9 cellular contexts compared by ENCODE assay signal in the genomic region with DNA sequence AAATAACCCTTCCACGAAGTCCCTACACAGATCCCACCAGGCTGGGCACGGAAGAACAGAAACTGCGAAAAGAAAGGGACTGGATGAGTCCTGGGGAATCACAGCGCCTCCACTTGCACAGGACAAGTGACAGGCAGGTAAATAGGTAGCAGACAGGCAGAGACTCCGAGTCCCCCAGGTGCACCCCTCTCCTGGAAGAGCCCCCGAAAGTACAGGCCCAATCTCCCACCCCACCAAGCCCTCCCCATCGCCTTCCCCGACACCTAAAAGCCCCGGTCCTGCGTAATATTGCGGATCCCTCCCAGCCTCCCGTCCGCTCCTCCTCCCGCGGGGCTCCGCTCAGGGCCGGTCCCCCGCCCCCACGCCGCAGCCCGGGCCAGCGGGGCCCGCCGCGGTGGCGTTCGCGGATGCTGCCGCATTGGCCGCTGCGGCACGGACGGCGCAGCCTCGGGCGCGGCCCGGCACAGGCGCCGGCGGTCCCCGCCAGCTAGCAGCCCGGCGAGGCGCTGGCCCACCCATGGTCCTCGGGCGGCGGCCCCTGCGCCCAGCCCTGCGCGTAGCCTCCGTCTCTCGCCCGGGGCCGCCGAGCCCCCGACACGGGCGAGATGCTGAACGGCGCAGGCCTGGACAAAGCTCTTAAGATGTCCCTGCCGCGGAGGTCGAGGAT. TPM values are rescaled to one million over a fixed set of nuclear protein-coding genes. Genes with fewer than 3 reads are reported as not detected.
A peak's percentile ranks its signal among the peaks of the same experiment; 100 is the strongest.
DNase-seq lines count a peak whose midpoint lies in the region; ATAC-seq and TF ChIP-seq lines count a peak whose summit lies in the region.
"Had no signal": no experiment of that assay in that cellular context is flagged by ENCODE, and none has a peak within 500 bp of the region (broad histone marks: within the 10 kb centered on the region; RNA-seq: fewer than 3 reads in every experiment).

A gene (plus strand): TSS at position 367 of the 667 bp plus-strand sequence. CDS start 239 bp downstream, at position 606.

- dilution Hi-C loops in mammary epithelial cell (cut with HindIII; ENCODE audit: low sequenced_read_pairs), result no loop called here

- H3K36me3 Mint-ChIP-seq in naive B cell, result no peaks in the 10 kb centered on the region

- H3K9ac ChIP-seq in HUES48 (ENCODE audit: low read depth, low read length), result no peak within 1 kb of the TSS
- H3K9ac ChIP-seq in mammary epithelial cell (ENCODE audit: insufficient read depth, low read length), result no peak within 1 kb of the TSS

- TF ChIP-seq CTCF in AG04449 (IDR thresholded peaks at IDR 0.05; ENCODE audit: insufficient read depth, low read length, missing control alignments) (no peak), mammary epithelial cell (conservative IDR thresholded peaks at IDR 0.05 in 1 of 2, IDR thresholded peaks at IDR 0.05 in 1 of 2; ENCODE audit: extremely low read depth in 1 of 2, insufficient read depth in 1 of 2, low read depth in 1 of 2, low read length in 2 of 2) (peak in 1 of 2 donors; percentile 8)

- H3K9me3 ChIP-seq in HUES48 (ENCODE audit: control insufficient read depth, insufficient read depth, low read length) (no peaks in the 10 kb centered on the region), mammary epithelial cell (replicated peaks; ENCODE audit: insufficient read depth, low read length) (no peaks in the 10 kb centered on the region)

- in situ Hi-C loops in mammary epithelial cell (cut with MboI; ENCODE audit: low sequenced_read_pairs in 2 of 2), result loop anchor here in 1 of 2 donors (10.0 kb wide), 1 partner anchor 137 kb away; no protein-coding TSS in a partner anchor

- H3K4me2 ChIP-seq in mammary epithelial cell (ENCODE audit: insufficient read depth, low read depth, low read length), result peak within 1 kb of the TSS; percentile 92

- no peaks in the 10 kb centered on the region for H4K20me1 ChIP-seq in mammary epithelial cell (ENCODE audit: insufficient read depth, low read length)

- no TSS peak for BruUV-seq in mammary epithelial cell (replicated peaks; lab: Mats Ljungman, UMichigan)

- H3K27me3 ChIP-seq in HUES48 (ENCODE audit: control insufficient read depth, insufficient read depth, low read length) (peaks cover 58% of the 10 kb centered on the region), mammary epithelial cell (ENCODE audit: insufficient read depth, low read length) (peaks cover 36% of the 10 kb centered on the region)

- intact Hi-C loops in mammary epithelial cell (cut with micrococcal nuclease), result loop anchor here (5.0 kb wide), 1 partner anchor 364 kb away; no protein-coding TSS in a partner anchor

- no peak within 1 kb of the TSS for H3K27ac Mint-ChIP-seq in naive B cell

- H3K4me1 ChIP-seq in HUES48 (ENCODE audit: control insufficient read depth, insufficient read depth, low read length) (peaks cover 5% of the 10 kb centered on the region; the same call in 1 of the 2 replicates), mammary epithelial cell (ENCODE audit: insufficient read depth, low read length) (peaks cover 6% of the 10 kb centered on the region)

- peak within 1 kb of the TSS; percentile 38 for H3K4me3 ChIP-seq in AG04449 (ENCODE audit: low read depth, low read length)
- H3K4me3 ChIP-seq in HUES48 (ENCODE audit: low read depth, low read length), result peak within 1 kb of the TSS; percentile 67
- H3K4me3 ChIP-seq in mammary epithelial cell (replicated peaks in 1 of 3; ENCODE audit: insufficient read depth in 1 of 3, low read depth in 2 of 3, low read length in 3 of 3), result peak within 1 kb of the TSS in 2 of 3 experiments; percentile 49 to 50

- H3K9me3 Mint-ChIP-seq in naive B cell, result peaks cover 0 to 3% (median 0%) of the 10 kb centered on the region in 7 donors

- POLR2A ChIA-PET in AG04449 (lab: Yijun Ruan, JAX), result no interaction called here

- H3K36me3 ChIP-seq in HUES48 (ENCODE audit: control insufficient read depth, insufficient read depth, low read length), result no peaks in the 10 kb centered on the region
- H3K36me3 ChIP-seq in mammary epithelial cell (ENCODE audit: insufficient read depth, low read length), result no peaks in the 10 kb centered on the region

- WGBS in mammary epithelial cell (ENCODE audit: low coverage, missing lambda C conversion rate), result under 1% methylated on average over 17 of the region's 64 CpGs

- H3K27ac ChIP-seq in HUES48 (ENCODE audit: low read depth, low read length) (no peak within 1 kb of the TSS), mammary epithelial cell (ENCODE audit: insufficient read depth, low read depth, low read length) (no peak within 1 kb of the TSS)

- DNase-seq in AG04449 (ENCODE audit: low read depth, low spot score) (no peak), mammary epithelial cell (no peak), naive B cell (no peak), SW 1271 (lab: John Stamatoyannopoulos, UW) (no peak), HUDEP-2 (lab: John Stamatoyannopoulos, UW; ENCODE audit: unreplicated experiment in 76 of 76) (no peak)
- DNase-seq: NCI-H187 treated with DMSO at 0.1 percent for 48 hours had no signal

- H3K4me1 Mint-ChIP-seq in naive B cell, result peaks cover 4 to 9% (median 8%) of the 10 kb centered on the region in 3 donors

- peak; percentile 25 to 30 for ATAC-seq in naive B cell (ENCODE audit: low read depth in 2 of 2)
- ATAC-seq in HG03469 (IDR thresholded peaks at IDR 0.05; ENCODE audit: unreplicated experiment), result no peak
- no peak for ATAC-seq in HG02884 (IDR thresholded peaks at IDR 0.05; ENCODE audit: unreplicated experiment)

- peak within 1 kb of the TSS; percentile 38 to 84 (median 67) for H3K4me3 Mint-ChIP-seq in naive B cell

- CTCF ChIA-PET in AG04449 (lab: Yijun Ruan, JAX), result no interaction called here
- CTCF ChIA-PET in mammary epithelial cell (lab: Charles Lee; ENCODE audit: low non-redundant PET), result no interaction called here

- peaks cover 71 to 74% (median 71%) of the 10 kb centered on the region in 3 donors for H3K27me3 Mint-ChIP-seq in naive B cell

- H3K79me2 ChIP-seq in mammary epithelial cell (ENCODE audit: insufficient read depth, low read length), result no peaks in the 10 kb centered on the region

- H2AFZ ChIP-seq in mammary epithelial cell (ENCODE audit: low read depth, low read length), result peak within 1 kb of the TSS; percentile 74

RNA-seq across cellular contexts. Expression of the gene that starts here (rescaled TPM):
- 1 to 10 TPM in 1 of 2 donors, under 1 TPM in 1; 0.67 to 2.4 TPM for total RNA-seq in mammary epithelial cell
- polyA plus RNA-seq in mammary epithelial cell (0.34 TPM), naive B cell (ENCODE audit: low read depth in 6 of 6) (under 1 TPM in 1 of 6 donors, not detected in 5; 0.03 TPM)
- polyA minus RNA-seq in mammary epithelial cell, result 2.8 TPM

Comparison
In these comparisons a context has a peak if more than half of its experiments do, and no peak if none do; other contexts are left out.
1. Peak in ATAC-seq in naive B cell; RNA of the gene not detected or under 1 TPM.